Comparison of ENCODE assay signal across 27 cellular contexts in the genomic region with DNA sequence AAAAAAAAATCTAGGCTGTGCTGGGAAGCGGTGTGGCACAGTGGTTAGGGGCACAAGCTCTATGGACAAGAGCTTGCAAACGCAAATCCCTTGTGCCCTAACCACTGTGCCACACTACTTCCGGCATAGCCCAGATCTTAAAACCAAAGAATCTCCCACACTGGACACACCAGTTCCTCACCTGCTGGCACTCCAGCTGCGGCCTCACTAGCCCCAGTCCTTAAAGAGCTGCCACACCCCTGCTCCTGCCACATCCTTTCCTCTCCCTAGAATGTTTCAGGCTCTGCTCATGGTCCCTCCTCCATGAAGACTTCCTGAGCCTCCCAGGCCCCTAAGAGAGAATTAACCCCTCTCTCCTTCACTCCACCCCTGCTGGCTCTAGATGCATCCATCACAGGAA.
"Had no signal": no experiment of that assay in that cellular context is flagged by ENCODE, and none has a peak within 500 bp of the region (broad histone marks: within the 10 kb centered on the region; RNA-seq: fewer than 3 reads in every experiment).

No MANE protein-coding gene starts in this region.

- H3K9me3 ChIP-seq: stomach, suprapubic skin, testis, thoracic aorta, thyroid gland, tibial artery, transverse colon, upper lobe of left lung, upper lobe of right lung, uterus, vagina had no signal

- H3K27me3 ChIP-seq: testis, thyroid gland, tibial nerve, transverse colon, upper lobe of left lung, upper lobe of right lung, uterus, vagina had no signal

- DNase-seq: stimulated activated CD4-positive, alpha-beta T cell treated with anti-CD3 and anti-CD28 coated beads, Interleukin-2, amount 100 ng/mL, for 48 hours; stimulated activated CD4-positive, alpha-beta T cell treated with anti-CD3 and anti-CD28 coated beads, Interleukin-4, amount 100 ng/mL, for 1 hour; stimulated activated CD4-positive, alpha-beta T cell treated with anti-CD3 and anti-CD28 coated beads, Interleukin-4, amount 100 ng/mL, for 24 hours; stimulated activated CD4-positive, alpha-beta T cell treated with anti-CD3 and anti-CD28 coated beads, Interleukin-4, amount 100 ng/mL, for 4 hours; stimulated activated CD8-positive, alpha-beta memory T cell treated with anti-CD3 and anti-CD28 coated beads, Interleukin-4, amount 100 ng/mL, for 48 hours; stimulated activated naive B cell treated with anti-CD40 and anti-IgM and Interleukin-4, amounts not matched to agents 10 μg/mL and 1 μg/mL and 100 μg/mL, for 72 hours; stimulated activated naive CD4-positive, alpha-beta T cell; stimulated activated naive CD4-positive, alpha-beta T cell treated with Interleukin-2 at 50 U/mL for 16 hours; stimulated activated naive CD8-positive, alpha-beta T cell treated with anti-CD3 and anti-CD28 coated beads, Interleukin-15, amount 100 ng/mL, for 72 hours; stimulated activated naive CD8-positive, alpha-beta T cell treated with anti-CD3 and anti-CD28 coated beads, Interleukin-15, Interleukin-2, amounts not matched to agents 100 U/mL and 50 U/mL, for 24 hours; stomach; substantia nigra; testis; thyroid gland; tibial artery; transverse colon; upper lobe of left lung; upper lobe of right lung; uterus had no signal

- H3K9me3 Mint-ChIP-seq: stimulated activated effector memory CD8-positive, alpha-beta T cell treated with anti-CD3 and anti-CD28 coated beads, Interleukin-12 subunit alpha, Interleukin-12 subunit beta, amount 100 ng/mL, for 72 hours; stimulated activated naive CD8-positive, alpha-beta T cell treated with anti-CD3 and anti-CD28 coated beads, Interleukin-15, amount 100 ng/mL, for 72 hours; stimulated activated naive CD8-positive, alpha-beta T cell treated with anti-CD3 and anti-CD28 coated beads, Interleukin-15, Interleukin-2, amounts not matched to agents 100 ng/mL and 50 ng/mL, for 24 hours; type B pancreatic cell had no signal

- H3K36me3 ChIP-seq: stomach, suprapubic skin, thoracic aorta, thyroid gland, tibial artery, tibial nerve, transverse colon, upper lobe of left lung, upper lobe of right lung, uterus, vagina had no signal

- H3K36me3 Mint-ChIP-seq: stimulated activated effector memory CD8-positive, alpha-beta T cell treated with anti-CD3 and anti-CD28 coated beads, Interleukin-12 subunit alpha, Interleukin-12 subunit beta, amount 100 ng/mL, for 72 hours; stimulated activated memory B cell treated with anti-CD40 and anti-IgM and Interleukin-4, amounts not matched to agents 10 μg/mL and 1 μg/mL and 100 μg/mL, for 72 hours; stimulated activated naive B cell treated with anti-CD40 and anti-IgM and Interleukin-4, amounts not matched to agents 10 μg/mL and 1 μg/mL and 100 μg/mL, for 72 hours; type B pancreatic cell had no signal

- H3K4me1 ChIP-seq: thyroid gland, tibial artery, tibial nerve, upper lobe of right lung, uterus, vagina had no signal

- ATAC-seq: stimulated activated effector memory CD8-positive, alpha-beta T cell treated with anti-CD3 and anti-CD28 coated beads, Interleukin-12 subunit alpha, Interleukin-12 subunit beta, amount 100 ng/mL, for 72 hours; stimulated activated memory B cell treated with anti-CD40 and anti-IgM and Interleukin-4, amounts not matched to agents 10 μg/mL and 1 μg/mL and 100 μg/mL, for 72 hours; stimulated activated naive B cell treated with anti-CD40 and anti-IgM and Interleukin-4, amounts not matched to agents 10 μg/mL and 1 μg/mL and 100 μg/mL, for 72 hours; stimulated activated naive CD8-positive, alpha-beta T cell treated with anti-CD3 and anti-CD28 coated beads, Interleukin-15, amount 100 ng/mL, for 72 hours; stimulated activated naive CD8-positive, alpha-beta T cell treated with anti-CD3 and anti-CD28 coated beads, Interleukin-15, Interleukin-2, amounts not matched to agents 100 U/mL and 50 U/mL, for 24 hours; upper lobe of right lung had no signal

- H3K4me3 Mint-ChIP-seq: stimulated activated effector memory CD8-positive, alpha-beta T cell treated with anti-CD3 and anti-CD28 coated beads, Interleukin-12 subunit alpha, Interleukin-12 subunit beta, amount 100 ng/mL, for 72 hours; stimulated activated memory B cell treated with anti-CD40 and anti-IgM and Interleukin-4, amounts not matched to agents 10 μg/mL and 1 μg/mL and 100 μg/mL, for 72 hours; stimulated activated naive B cell treated with anti-CD40 and anti-IgM and Interleukin-4, amounts not matched to agents 10 μg/mL and 1 μg/mL and 100 μg/mL, for 72 hours; stimulated activated naive CD8-positive, alpha-beta T cell treated with anti-CD3 and anti-CD28 coated beads, Interleukin-15, amount 100 ng/mL, for 72 hours; stimulated activated naive CD8-positive, alpha-beta T cell treated with anti-CD3 and anti-CD28 coated beads, Interleukin-15, Interleukin-2, amounts not matched to agents 100 ng/mL and 50 ng/mL, for 24 hours; type B pancreatic cell had no signal

- H3K27ac Mint-ChIP-seq: stimulated activated effector memory CD8-positive, alpha-beta T cell treated with anti-CD3 and anti-CD28 coated beads, Interleukin-12 subunit alpha, Interleukin-12 subunit beta, amount 100 ng/mL, for 72 hours; stimulated activated memory B cell treated with anti-CD40 and anti-IgM and Interleukin-4, amounts not matched to agents 10 μg/mL and 1 μg/mL and 100 μg/mL, for 72 hours; stimulated activated naive B cell treated with anti-CD40 and anti-IgM and Interleukin-4, amounts not matched to agents 10 μg/mL and 1 μg/mL and 100 μg/mL, for 72 hours; stimulated activated naive CD8-positive, alpha-beta T cell treated with anti-CD3 and anti-CD28 coated beads, Interleukin-15, amount 100 ng/mL, for 72 hours; stimulated activated naive CD8-positive, alpha-beta T cell treated with anti-CD3 and anti-CD28 coated beads, Interleukin-15, Interleukin-2, amounts not matched to agents 100 ng/mL and 50 ng/mL, for 24 hours; type B pancreatic cell had no signal

- H3K27ac ChIP-seq: stomach, suprapubic skin, testis, thoracic aorta, thyroid gland, tibial artery, tibial nerve, transverse colon, upper lobe of left lung, upper lobe of right lung, uterus, vagina had no signal

- H3K4me3 ChIP-seq: stomach, suprapubic skin, testis, thoracic aorta, thyroid gland, tibial artery, tibial nerve, transverse colon, upper lobe of left lung, upper lobe of right lung, uterus, vagina had no signal

- H3K4me1 Mint-ChIP-seq: stimulated activated effector memory CD8-positive, alpha-beta T cell treated with anti-CD3 and anti-CD28 coated beads, Interleukin-12 subunit alpha, Interleukin-12 subunit beta, amount 100 ng/mL, for 72 hours; stimulated activated memory B cell treated with anti-CD40 and anti-IgM and Interleukin-4, amounts not matched to agents 10 μg/mL and 1 μg/mL and 100 μg/mL, for 72 hours; stimulated activated naive B cell treated with anti-CD40 and anti-IgM and Interleukin-4, amounts not matched to agents 10 μg/mL and 1 μg/mL and 100 μg/mL, for 72 hours; stimulated activated naive CD8-positive, alpha-beta T cell treated with anti-CD3 and anti-CD28 coated beads, Interleukin-15, amount 100 ng/mL, for 72 hours had no signal
